ENCODE assay signal across 18 cellular contexts in genomic region chr11:114478768-114479167, GRCh38. TPM values are rescaled to one million over a fixed set of nuclear protein-coding genes. Genes with fewer than 3 reads are reported as not detected.
DNase-seq lines count a peak whose midpoint lies in the region; ATAC-seq and TF ChIP-seq lines count a peak whose summit lies in the region.
"Had no signal": no experiment of that assay in that cellular context is flagged by ENCODE, and none has a peak within 500 bp of the region (broad histone marks: within the 10 kb centered on the region; RNA-seq: fewer than 3 reads in every experiment).

No MANE protein-coding gene starts in this region.

- H3K27ac ChIP-seq in RWPE2 (ENCODE audit: poor library complexity, severe bottlenecking) (no peak overlapping the region), trophoblast cell (ENCODE audit: low read depth, low read length) (no peak overlapping the region), Karpas-422 (ENCODE audit: low read length) (no peak overlapping the region)
- H3K27ac ChIP-seq: 22Rv1, upper lobe of left lung had no signal

- H3K18ac ChIP-seq in trophoblast cell (ENCODE audit: low read length) = no peak overlapping the region

- H3K14ac ChIP-seq in trophoblast cell (ENCODE audit: low read length) = no peak overlapping the region

- H2BK5ac ChIP-seq in trophoblast cell (ENCODE audit: low read depth, low read length, poor library complexity) = no peak overlapping the region

- H2AK5ac ChIP-seq in trophoblast cell (ENCODE audit: low read length) = no peak overlapping the region

- no CpG with 5 or more reads among the region's 4 CpGs for WGBS in trophoblast cell (ENCODE audit: extremely low coverage, insufficient coverage, insufficient read length)

- peak; percentile 66; the same call in 2 of the 3 replicates for ATAC-seq in RWPE2 (ENCODE audit: low read depth)
- ATAC-seq: activated CD4-positive, CD25-positive, alpha-beta regulatory T cell treated with anti-CD3 and anti-CD28 coated beads, Interleukin-2, amount 50 U/mL, for 24 hours; CD8-positive, alpha-beta T cell had no signal

- H3K9ac ChIP-seq in trophoblast cell (ENCODE audit: low read length) (no peak overlapping the region), Karpas-422 (ENCODE audit: low read length) (no peak overlapping the region)

- H4K8ac ChIP-seq in trophoblast cell (ENCODE audit: low read depth, low read length) = no peak overlapping the region

- TF ChIP-seq CTCF in RWPE2 (IDR thresholded peaks at IDR 0.05; ENCODE audit: poor library complexity, severe bottlenecking) = peak; percentile 32

- H3K23ac ChIP-seq in trophoblast cell (ENCODE audit: low read length) = no peak overlapping the region

- H3K79me1 ChIP-seq in trophoblast cell (ENCODE audit: low read length) = peaks cover 2% of the 10 kb centered on the region

- H3K79me2 ChIP-seq in trophoblast cell (ENCODE audit: control insufficient read depth, insufficient read depth, low read length, poor library complexity) (no peaks in the 10 kb centered on the region), Karpas-422 (ENCODE audit: low read length) (no peaks in the 10 kb centered on the region)

- H3K9me2 ChIP-seq in Karpas-422 (replicated peaks; ENCODE audit: insufficient read depth, low read length) = no peaks in the 10 kb centered on the region

- H3K4me1 ChIP-seq in RWPE2 (ENCODE audit: insufficient read depth, poor library complexity, severe bottlenecking) (peaks cover 5% of the 10 kb centered on the region), trophoblast cell (ENCODE audit: control insufficient read depth in 1 of 2, insufficient read depth in 2 of 2, low read length in 2 of 2) (peaks cover 0 to 3% of the 10 kb centered on the region in 2 experiments), Karpas-422 (ENCODE audit: low read length) (no peaks in the 10 kb centered on the region)
- H3K4me1 ChIP-seq: upper lobe of left lung had no signal

- H3K4ac ChIP-seq in trophoblast cell (ENCODE audit: low read depth, low read length) = no peak overlapping the region

- H4K91ac ChIP-seq in trophoblast cell (ENCODE audit: low read depth, low read length) = no peak overlapping the region

- no peak overlapping the region for H3K4me2 ChIP-seq in trophoblast cell (ENCODE audit: low read length)
- no peak overlapping the region for H3K4me2 ChIP-seq in Karpas-422 (ENCODE audit: low read depth, low read length, poor library complexity, severe bottlenecking)

- no peaks in the 10 kb centered on the region for H3K9me3 ChIP-seq in RWPE2 (ENCODE audit: severe bottlenecking)
- no peaks in the 10 kb centered on the region for H3K9me3 ChIP-seq in trophoblast cell (ENCODE audit: insufficient read depth, low read depth, low read length)
- no peaks in the 10 kb centered on the region for H3K9me3 ChIP-seq in Karpas-422 (ENCODE audit: low read length)
- H3K9me3 ChIP-seq: upper lobe of left lung had no signal

- H3K4me3 ChIP-seq in RWPE2 (ENCODE audit: severe bottlenecking) = no peak overlapping the region
- H3K4me3 ChIP-seq in trophoblast cell (ENCODE audit: low read depth, low read length) = no peak overlapping the region
- H3K4me3 ChIP-seq in Karpas-422 (ENCODE audit: low read length) = no peak overlapping the region
- H3K4me3 ChIP-seq: lung, upper lobe of left lung had no signal

- H2BK120ac ChIP-seq in trophoblast cell (ENCODE audit: insufficient read depth, low read length, poor library complexity) = peak overlapping the region; percentile 70

- H2AFZ ChIP-seq in trophoblast cell (ENCODE audit: insufficient read depth, low read length, poor library complexity) (no peak overlapping the region), Karpas-422 (ENCODE audit: low read length) (no peak overlapping the region)

- H3K27me3 ChIP-seq in RWPE2 (ENCODE audit: insufficient read depth, poor library complexity, severe bottlenecking) = no peaks in the 10 kb centered on the region
- no peaks in the 10 kb centered on the region for H3K27me3 ChIP-seq in trophoblast cell (ENCODE audit: insufficient read depth, low read length)
- no peaks in the 10 kb centered on the region for H3K27me3 ChIP-seq in Karpas-422 (ENCODE audit: low read length)
- H3K27me3 ChIP-seq: upper lobe of left lung had no signal

- H2BK12ac ChIP-seq in trophoblast cell (ENCODE audit: low read length) = peak overlapping the region; percentile 56

- H3K36me3 ChIP-seq in RWPE2 (ENCODE audit: low read depth) = no peaks in the 10 kb centered on the region
- H3K36me3 ChIP-seq in trophoblast cell (ENCODE audit: control insufficient read depth in 1 of 2, insufficient read depth in 2 of 2, low read length in 2 of 2) = no peaks in the 10 kb centered on the region
- no peaks in the 10 kb centered on the region for H3K36me3 ChIP-seq in Karpas-422 (ENCODE audit: insufficient read depth, low read length)
- H3K36me3 ChIP-seq: upper lobe of left lung had no signal

- DNase-seq in DMS53 (lab: John Stamatoyannopoulos, UW) (peak; percentile 14), DMS53 treated with DMSO at 0.1 percent for 48 hours (lab: John Stamatoyannopoulos, UW; ENCODE audit: unreplicated experiment) (no peak), RWPE2 (ENCODE audit: low spot score) (no peak), fibroblast of peridontal ligament (ENCODE audit: extremely low read depth) (peak; percentile 6), trophoblast cell (peak; percentile 30 to 66), NCI-H1694 (lab: John Stamatoyannopoulos, UW) (no peak), Karpas-422 (no peak)
- no peak for DNase-seq in activated CD4-positive, alpha-beta T cell treated with anti-CD3 and anti-CD28 coated beads, Interleukin-2, amount 50 U/mL, for 4 hours
- DNase-seq: activated T-cell treated with anti-CD3 and anti-CD28 coated beads, Interleukin-2, amount 50 U/mL, for 1 hour; amygdala; CD8-positive, alpha-beta T cell; glutamatergic neuron; NCI-H1105 treated with DMSO at 0.1 percent for 48 hours; occipital lobe; upper lobe of left lung had no signal

- H4K20me1 ChIP-seq in Karpas-422 (ENCODE audit: insufficient read depth, low read depth, low read length) = no peaks in the 10 kb centered on the region

- H4K12ac ChIP-seq in trophoblast cell (ENCODE audit: low read depth, low read length) = no peak overlapping the region

RNA-seq across cellular contexts. Expression of gene REXO2, which starts 39.5 kb away (rescaled TPM):
- 170 and 172 TPM in 2 replicates for polyA plus RNA-seq in trophoblast cell (2013)
- total RNA-seq in Karpas-422 (2014; rRNA removed; shearing (Covaris generic); ENCODE audit: low replicate concordance) = 30.4 and 35.2 TPM in 2 replicates

Comparison
In these comparisons a context has a peak if more than half of its experiments do, and no peak if none do; other contexts are left out.
1. DNase-seq: peak in DMS53 (single experiment), fibroblast of peridontal ligament (single experiment) and trophoblast cell (2 of 2); none in DMS53 treated with DMSO at 0.1 percent for 48 hours (single experiment), RWPE2 (single experiment), NCI-H1694 (single experiment), activated CD4-positive, alpha-beta T cell treated with anti-CD3 and anti-CD28 coated beads, Interleukin-2, amount 50 U/mL, for 4 hours (0 of 2) and Karpas-422 (single experiment).